Comparison of ENCODE assay signal across 1 cellular context in the genomic region with DNA sequence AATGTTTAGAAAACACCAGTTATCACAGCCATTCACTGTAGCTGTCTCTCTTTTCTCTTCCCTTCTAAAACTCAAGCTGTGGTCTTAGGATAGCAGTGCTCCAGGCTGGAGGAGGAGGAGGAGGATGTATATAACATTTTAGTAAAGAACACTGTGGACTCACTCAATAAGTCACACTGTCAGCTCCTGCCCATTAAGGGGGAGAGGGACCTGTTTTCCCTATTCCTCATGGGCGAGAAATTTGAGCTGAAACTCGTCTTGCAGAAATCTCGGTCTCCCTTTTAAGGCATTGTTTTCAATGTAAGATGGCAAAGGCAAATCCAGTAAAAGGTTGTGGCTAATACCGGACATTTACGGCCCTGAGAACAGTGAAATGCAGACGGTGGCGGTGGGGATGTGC.
TF ChIP-seq lines count a peak whose summit lies in the region.

No MANE protein-coding gene starts in this region.

TF ChIP-seq in GM23338, 12 proteins besides CTCF, POLR2A, EP300 and RAD21 (continued from another document):
- TF ChIP-seq, protein P1, sequence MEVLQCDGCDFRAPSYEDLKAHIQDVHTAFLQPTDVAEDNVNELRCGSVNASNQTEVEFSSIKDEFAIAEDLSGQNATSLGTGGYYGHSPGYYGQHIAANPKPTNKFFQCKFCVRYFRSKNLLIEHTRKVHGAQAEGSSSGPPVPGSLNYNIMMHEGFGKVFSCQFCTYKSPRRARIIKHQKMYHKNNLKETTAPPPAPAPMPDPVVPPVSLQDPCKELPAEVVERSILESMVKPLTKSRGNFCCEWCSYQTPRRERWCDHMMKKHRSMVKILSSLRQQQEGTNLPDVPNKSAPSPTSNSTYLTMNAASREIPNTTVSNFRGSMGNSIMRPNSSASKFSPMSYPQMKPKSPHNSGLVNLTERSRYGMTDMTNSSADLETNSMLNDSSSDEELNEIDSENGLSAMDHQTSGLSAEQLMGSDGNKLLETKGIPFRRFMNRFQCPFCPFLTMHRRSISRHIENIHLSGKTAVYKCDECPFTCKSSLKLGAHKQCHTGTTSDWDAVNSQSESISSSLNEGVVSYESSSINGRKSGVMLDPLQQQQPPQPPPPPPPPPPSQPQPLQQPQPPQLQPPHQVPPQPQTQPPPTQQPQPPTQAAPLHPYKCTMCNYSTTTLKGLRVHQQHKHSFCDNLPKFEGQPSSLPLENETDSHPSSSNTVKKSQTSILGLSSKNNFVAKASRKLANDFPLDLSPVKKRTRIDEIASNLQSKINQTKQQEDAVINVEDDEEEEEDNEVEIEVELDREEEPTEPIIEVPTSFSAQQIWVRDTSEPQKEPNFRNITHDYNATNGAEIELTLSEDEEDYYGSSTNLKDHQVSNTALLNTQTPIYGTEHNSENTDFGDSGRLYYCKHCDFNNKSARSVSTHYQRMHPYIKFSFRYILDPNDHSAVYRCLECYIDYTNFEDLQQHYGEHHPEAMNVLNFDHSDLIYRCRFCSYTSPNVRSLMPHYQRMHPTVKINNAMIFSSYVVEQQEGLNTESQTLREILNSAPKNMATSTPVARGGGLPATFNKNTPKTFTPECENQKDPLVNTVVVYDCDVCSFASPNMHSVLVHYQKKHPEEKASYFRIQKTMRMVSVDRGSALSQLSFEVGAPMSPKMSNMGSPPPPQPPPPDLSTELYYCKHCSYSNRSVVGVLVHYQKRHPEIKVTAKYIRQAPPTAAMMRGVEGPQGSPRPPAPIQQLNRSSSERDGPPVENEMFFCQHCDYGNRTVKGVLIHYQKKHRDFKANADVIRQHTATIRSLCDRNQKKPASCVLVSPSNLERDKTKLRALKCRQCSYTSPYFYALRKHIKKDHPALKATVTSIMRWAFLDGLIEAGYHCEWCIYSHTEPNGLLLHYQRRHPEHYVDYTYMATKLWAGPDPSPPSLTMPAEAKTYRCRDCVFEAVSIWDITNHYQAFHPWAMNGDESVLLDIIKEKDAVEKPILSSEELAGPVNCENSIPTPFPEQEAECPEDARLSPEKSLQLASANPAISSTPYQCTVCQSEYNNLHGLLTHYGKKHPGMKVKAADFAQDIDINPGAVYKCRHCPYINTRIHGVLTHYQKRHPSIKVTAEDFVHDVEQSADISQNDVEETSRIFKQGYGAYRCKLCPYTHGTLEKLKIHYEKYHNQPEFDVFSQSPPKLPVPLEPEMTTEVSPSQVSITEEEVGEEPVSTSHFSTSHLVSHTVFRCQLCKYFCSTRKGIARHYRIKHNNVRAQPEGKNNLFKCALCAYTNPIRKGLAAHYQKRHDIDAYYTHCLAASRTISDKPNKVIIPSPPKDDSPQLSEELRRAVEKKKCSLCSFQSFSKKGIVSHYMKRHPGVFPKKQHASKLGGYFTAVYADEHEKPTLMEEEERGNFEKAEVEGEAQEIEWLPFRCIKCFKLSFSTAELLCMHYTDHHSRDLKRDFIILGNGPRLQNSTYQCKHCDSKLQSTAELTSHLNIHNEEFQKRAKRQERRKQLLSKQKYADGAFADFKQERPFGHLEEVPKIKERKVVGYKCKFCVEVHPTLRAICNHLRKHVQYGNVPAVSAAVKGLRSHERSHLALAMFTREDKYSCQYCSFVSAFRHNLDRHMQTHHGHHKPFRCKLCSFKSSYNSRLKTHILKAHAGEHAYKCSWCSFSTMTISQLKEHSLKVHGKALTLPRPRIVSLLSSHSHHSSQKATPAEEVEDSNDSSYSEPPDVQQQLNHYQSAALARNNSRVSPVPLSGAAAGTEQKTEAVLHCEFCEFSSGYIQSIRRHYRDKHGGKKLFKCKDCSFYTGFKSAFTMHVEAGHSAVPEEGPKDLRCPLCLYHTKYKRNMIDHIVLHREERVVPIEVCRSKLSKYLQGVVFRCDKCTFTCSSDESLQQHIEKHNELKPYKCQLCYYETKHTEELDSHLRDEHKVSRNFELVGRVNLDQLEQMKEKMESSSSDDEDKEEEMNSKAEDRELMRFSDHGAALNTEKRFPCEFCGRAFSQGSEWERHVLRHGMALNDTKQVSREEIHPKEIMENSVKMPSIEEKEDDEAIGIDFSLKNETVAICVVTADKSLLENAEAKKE (CRISPR knock-in tag; IDR thresholded peaks at IDR 0.05), result no peak
- TF ChIP-seq POLR2AphosphoS5 (IDR thresholded peaks at IDR 0.05; ENCODE audit: low read depth), result no peak
- no peak for TF ChIP-seq NANOG (IDR thresholded peaks at IDR 0.05; ENCODE audit: borderline replicate concordance)
- TF ChIP-seq CREB1 (CRISPR knock-in tag; IDR thresholded peaks at IDR 0.05; ENCODE audit: low read depth), result no peak
- no peak for TF ChIP-seq ZNF331 (CRISPR knock-in tag; IDR thresholded peaks at IDR 0.05; ENCODE audit: low read depth)
- no peak for TF ChIP-seq ZNF114 (CRISPR knock-in tag; IDR thresholded peaks at IDR 0.05)
- no peak for TF ChIP-seq STAT1 (IDR thresholded peaks at IDR 0.05; ENCODE audit: unreplicated experiment)
- TF ChIP-seq EZH2 (IDR thresholded peaks at IDR 0.05; ENCODE audit: low read depth, unreplicated experiment), result no peak
